10 cellular contexts compared by ENCODE assay signal in genomic region chrX:104370089-104370488, GRCh38.
DNase-seq lines count a peak whose midpoint lies in the region; ATAC-seq, FAIRE-seq and TF ChIP-seq lines count a peak whose summit lies in the region.
"Had no signal": no experiment of that assay in that cellular context is flagged by ENCODE, and none has a peak within 500 bp of the region (broad histone marks: within the 10 kb centered on the region; RNA-seq: fewer than 3 reads in every experiment).

No MANE protein-coding gene starts in this region.

- in situ Hi-C loops in GM23248 (cut with MboI), result no loop called here

- peaks cover 5% of the 10 kb centered on the region for H3K9me3 Mint-ChIP-seq in neural progenitor cell

- no peak for TF ChIP-seq POLR2A in endothelial cell of umbilical vein (IDR thresholded peaks at IDR 0.05; ENCODE audit: low read depth, low read length)

- POLR2A ChIA-PET in PC-9 (lab: Charles Lee; ENCODE audit: unreplicated experiment), result no interaction called here
- POLR2A ChIA-PET in endothelial cell of umbilical vein (lab: Charles Lee), result no interaction called here
- POLR2A ChIA-PET in GM10248 (lab: Yijun Ruan, JAX), result no interaction called here

- no peaks in the 10 kb centered on the region for H3K36me3 Mint-ChIP-seq in neural progenitor cell

- H3K27ac ChIP-seq in GM23248 (no peak overlapping the region), PC-9 (no peak overlapping the region), endothelial cell of umbilical vein (ENCODE audit: insufficient read depth, low read depth, low read length) (no peak overlapping the region), neural progenitor cell (no peak overlapping the region)

- H3K9me2 ChIP-seq in GM23248 (ENCODE audit: insufficient read depth) (no peaks in the 10 kb centered on the region), PC-9 (ENCODE audit: insufficient read depth) (no peaks in the 10 kb centered on the region)

- CTCF ChIA-PET in PC-9 (lab: Charles Lee) (no interaction called here), endothelial cell of umbilical vein (lab: Charles Lee) (interaction anchor here (1.0 kb wide), 1 partner anchor 9 kb away, joined by 4 read pairs; no protein-coding TSS in a partner anchor), GM10248 (lab: Yijun Ruan, JAX) (interaction anchor here (1.5 kb wide), 1 partner anchor 20 kb away, joined by 5 read pairs; no protein-coding TSS in a partner anchor)

- H3K27ac Mint-ChIP-seq in neural progenitor cell, result no peak overlapping the region

- FAIRE-seq in endothelial cell of umbilical vein (lab: Jason Lieb, UNC), result peak; percentile 8

- ATAC-seq in stimulated activated naive CD8-positive, alpha-beta T cell treated with anti-CD3 and anti-CD28 coated beads, Interleukin-15, Interleukin-2, amounts not matched to agents 100 U/mL and 50 U/mL, for 24 hours, result no peak

- no peaks in the 10 kb centered on the region for H3K79me2 ChIP-seq in GM23248 (ENCODE audit: insufficient read depth)
- H3K79me2 ChIP-seq in PC-9 (ENCODE audit: low read depth), result no peaks in the 10 kb centered on the region
- H3K79me2 ChIP-seq in endothelial cell of umbilical vein (ENCODE audit: control insufficient read depth, insufficient read depth, low read length), result no peaks in the 10 kb centered on the region
- H3K79me2 ChIP-seq in neural progenitor cell (ENCODE audit: low read depth), result no peaks in the 10 kb centered on the region

- H3K4me2 ChIP-seq in GM23248 (ENCODE audit: unreplicated experiment) (no peak overlapping the region), PC-9 (no peak overlapping the region), endothelial cell of umbilical vein (ENCODE audit: insufficient read depth, low read length) (no peak overlapping the region), neural progenitor cell (no peak overlapping the region)

- no peaks in the 10 kb centered on the region for H3K27me3 Mint-ChIP-seq in neural progenitor cell (ENCODE audit: insufficient read depth, low read depth)

- H4K20me1 ChIP-seq in GM23248 (ENCODE audit: insufficient read depth), result no peaks in the 10 kb centered on the region
- H4K20me1 ChIP-seq in PC-9 (ENCODE audit: insufficient read depth), result no peaks in the 10 kb centered on the region
- no peaks in the 10 kb centered on the region for H4K20me1 ChIP-seq in endothelial cell of umbilical vein (replicated peaks; ENCODE audit: control insufficient read depth, extremely low read depth, insufficient read depth, low read length)
- no peaks in the 10 kb centered on the region for H4K20me1 ChIP-seq in neural progenitor cell (ENCODE audit: low read depth)

- BruUV-seq in PC-9 (replicated peaks; lab: Mats Ljungman, UMichigan), result no TSS peak
- BruUV-seq in endothelial cell of umbilical vein (replicated peaks; lab: Mats Ljungman, UMichigan), result no TSS peak

- peaks cover 14% of the 10 kb centered on the region for H3K4me1 Mint-ChIP-seq in neural progenitor cell

- H3K4me3 Mint-ChIP-seq in neural progenitor cell, result no peak overlapping the region

- H3K27me3 ChIP-seq in GM23248 (replicated peaks; ENCODE audit: insufficient read depth) (0 out of 2 replicates have a peak, but pooled peaks cover 4% of the 10 kb centered on the region), PC-9 (ENCODE audit: insufficient read depth, low read depth) (no peaks in the 10 kb centered on the region), endothelial cell of umbilical vein (ENCODE audit: control insufficient read depth in 2 of 2, insufficient read depth in 2 of 2, low read length in 2 of 2) (peaks cover 0 to 4% of the 10 kb centered on the region in 2 experiments), neural progenitor cell (no peaks in the 10 kb centered on the region)

- H3K4me1 ChIP-seq in GM23248 (ENCODE audit: insufficient read depth) (no peaks in the 10 kb centered on the region), PC-9 (replicated peaks; ENCODE audit: insufficient read depth) (no peaks in the 10 kb centered on the region; the same call in 1 of the 2 replicates), endothelial cell of umbilical vein (ENCODE audit: control insufficient read depth, extremely low read depth, insufficient read depth, low read length) (no peaks in the 10 kb centered on the region), neural progenitor cell (peaks cover 4% of the 10 kb centered on the region)

- H3K9me1 ChIP-seq in endothelial cell of umbilical vein (replicated peaks; ENCODE audit: control insufficient read depth, extremely low read depth, insufficient read depth, low read length), result no peaks in the 10 kb centered on the region

- peak; percentile 36; the same call in 1 of the 2 replicates for TF ChIP-seq CTCF in PC-9 (conservative IDR thresholded peaks at IDR 0.05)
- no peak for TF ChIP-seq CTCF in endothelial cell of umbilical vein (IDR thresholded peaks at IDR 0.05; ENCODE audit: extremely low read depth in 1 of 2, insufficient read depth in 1 of 2, low read depth in 1 of 2, low read length in 2 of 2)
- peak; percentile 18 for TF ChIP-seq CTCF in neural progenitor cell (IDR thresholded peaks at IDR 0.05)
- no peak for TF ChIP-seq CTCF in GM10248 (IDR thresholded peaks at IDR 0.05; ENCODE audit: control extremely low read depth, extremely low read depth, low read depth, missing control alignments)

- H3K9me3 ChIP-seq in GM23248 (ENCODE audit: low read depth), result no peaks in the 10 kb centered on the region
- no peaks in the 10 kb centered on the region for H3K9me3 ChIP-seq in PC-9 (ENCODE audit: insufficient read depth, low read depth)
- no peaks in the 10 kb centered on the region for H3K9me3 ChIP-seq in endothelial cell of umbilical vein (replicated peaks; ENCODE audit: control insufficient read depth, insufficient read depth, low read length)
- H3K9me3 ChIP-seq in neural progenitor cell (ENCODE audit: low read depth), result no peaks in the 10 kb centered on the region

- WGBS in GM23248 (ENCODE audit: low coverage in 1 of 2, low lambda C conversion rate in 2 of 2, missing lambda C conversion rate in 2 of 2), 2 experiments, result 41 to 44% methylated on average over 2 of the region's 2 CpGs

- intact Hi-C loops in PC-9 (cut with micrococcal nuclease; ENCODE audit: unreplicated experiment) (no loop called here), endothelial cell of umbilical vein (cut with micrococcal nuclease) (no loop called here), cardiac septum (cut with DNase I) (no loop called here)

- dilution Hi-C loops in endothelial cell of umbilical vein (cut with MboI; ENCODE audit: extremely low pct_ligation_motif_present, low sequenced_read_pairs), result no loop called here

- no peak overlapping the region for H2AFZ ChIP-seq in GM23248
- no peak overlapping the region for H2AFZ ChIP-seq in PC-9
- H2AFZ ChIP-seq in endothelial cell of umbilical vein (ENCODE audit: low read depth, low read length), result no peak overlapping the region
- H2AFZ ChIP-seq in neural progenitor cell (replicated peaks), result no peak overlapping the region

- H3K36me3 ChIP-seq in GM23248 (ENCODE audit: low read depth), result no peaks in the 10 kb centered on the region
- H3K36me3 ChIP-seq in PC-9 (ENCODE audit: low read depth), result no peaks in the 10 kb centered on the region
- no peaks in the 10 kb centered on the region for H3K36me3 ChIP-seq in endothelial cell of umbilical vein (ENCODE audit: control insufficient read depth in 2 of 2, extremely low read depth in 1 of 2, insufficient read depth in 2 of 2, low read length in 2 of 2)
- no peaks in the 10 kb centered on the region for H3K36me3 ChIP-seq in neural progenitor cell

- no peak overlapping the region for H3K9ac ChIP-seq in GM23248
- no peak overlapping the region for H3K9ac ChIP-seq in endothelial cell of umbilical vein (replicated peaks; ENCODE audit: extremely low read depth, insufficient read depth, low read length)
- no peak overlapping the region for H3K9ac ChIP-seq in neural progenitor cell

- peak; percentile 2 for DNase-seq in GM23248
- peak; percentile 51 to 64 for DNase-seq in PC-9
- DNase-seq in endothelial cell of umbilical vein (ENCODE audit: low read depth, low spot score), result no peak
- peak; percentile 6 for DNase-seq in neural progenitor cell (ENCODE audit: low spot score)
- no peak for DNase-seq in GM10248 (ENCODE audit: extremely low spot score)
- no peak for DNase-seq in stimulated activated naive CD8-positive, alpha-beta T cell treated with anti-CD3 and anti-CD28 coated beads, Interleukin-15, Interleukin-2, amounts not matched to agents 100 U/mL and 50 U/mL, for 24 hours
- DNase-seq in NCI-H2081 (lab: John Stamatoyannopoulos, UW), result no peak
- DNase-seq in cardiac septum (ENCODE audit: low spot score), result no peak
- DNase-seq: activated gamma-delta T cell, DMS79 treated with DMSO at 0.1 percent for 48 hours had no signal

- H3F3A ChIP-seq in GM23248 (ENCODE audit: insufficient read depth), result no peaks in the 10 kb centered on the region
- no peaks in the 10 kb centered on the region; the same call in 1 of the 2 replicates for H3F3A ChIP-seq in PC-9 (ENCODE audit: insufficient read depth, low read depth)
- H3F3A ChIP-seq in neural progenitor cell (ENCODE audit: low read depth), result no peaks in the 10 kb centered on the region

- H3K4me3 ChIP-seq in GM23248, result no peak overlapping the region
- no peak overlapping the region for H3K4me3 ChIP-seq in PC-9
- H3K4me3 ChIP-seq in endothelial cell of umbilical vein (replicated peaks in 1 of 3; ENCODE audit: insufficient read depth in 1 of 3, low read depth in 1 of 3, low read length in 3 of 3), result no peak overlapping the region
- H3K4me3 ChIP-seq in neural progenitor cell, result no peak overlapping the region

TF ChIP-seq in endothelial cell of umbilical vein, 7 proteins besides CTCF, POLR2A, EP300 and RAD21:
- TF ChIP-seq POLR2AphosphoS5 (IDR thresholded peaks at IDR 0.05; ENCODE audit: insufficient read depth, low read depth, low read length) (no peak), MAX (IDR thresholded peaks at IDR 0.05; ENCODE audit: insufficient read depth, insufficient read length) (no peak), GATA2 (IDR thresholded peaks at IDR 0.05; ENCODE audit: insufficient read depth, insufficient read length, low read depth, low read length) (no peak), EZH2 (IDR thresholded peaks at IDR 0.05; ENCODE audit: borderline replicate concordance, low read depth, low read length, severe bottlenecking) (no peak), FOS (IDR thresholded peaks at IDR 0.05; ENCODE audit: borderline replicate concordance, insufficient read depth, low read length) (no peak), MYC (IDR thresholded peaks at IDR 0.05; ENCODE audit: low read depth, low read length) (no peak), JUN (IDR thresholded peaks at IDR 0.05; ENCODE audit: borderline replicate concordance, insufficient read depth, insufficient read length, low read depth) (no peak)

Comparison
In these comparisons a context has a peak if more than half of its experiments do, and no peak if none do; other contexts are left out.
1. DNase-seq: peak in GM23248 (single experiment), PC-9 (2 of 2) and neural progenitor cell (single experiment); none in endothelial cell of umbilical vein (single experiment), GM10248 (single experiment), stimulated activated naive CD8-positive, alpha-beta T cell treated with anti-CD3 and anti-CD28 coated beads, Interleukin-15, Interleukin-2, amounts not matched to agents 100 U/mL and 50 U/mL, for 24 hours (single experiment), NCI-H2081 (0 of 2) and cardiac septum (single experiment).
2. CTCF ChIP-seq: peak in PC-9 (single experiment) and neural progenitor cell (single experiment); none in endothelial cell of umbilical vein (0 of 2) and GM10248 (single experiment).